In genomic region chr14:51653855-51654548, GRCh38 we compare ENCODE assay signal across 11 cellular contexts. TPM values are rescaled to one million over a fixed set of nuclear protein-coding genes. Genes with fewer than 3 reads are reported as not detected.
DNase-seq lines count a peak whose midpoint lies in the region; ATAC-seq and TF ChIP-seq lines count a peak whose summit lies in the region.
"Had no signal": no experiment of that assay in that cellular context is flagged by ENCODE, and none has a peak within 500 bp of the region (broad histone marks: within the 10 kb centered on the region; RNA-seq: fewer than 3 reads in every experiment).

No MANE protein-coding gene starts in this region.

- DNase-seq in GM23248 (peak; percentile 52), RWPE2 (ENCODE audit: low spot score) (no peak), fibroblast of mammary gland (ENCODE audit: low read depth) (peak; percentile 45), sigmoid colon (no peak), amygdala (lab: John Stamatoyannopoulos, UW) (no peak)
- no peak for DNase-seq in T-helper 2 cell treated with Interferon-gamma antibody and Interleukin-4, amounts not matched to agents 5 μg/mL and 100 μg/mL, for 36 hours (ENCODE audit: low spot score)
- DNase-seq in stimulated activated CD4-positive, alpha-beta T cell treated with anti-CD3 and anti-CD28 coated beads, Interleukin-1b, Interleukin-23, amount 100 ng/mL, for 48 hours, result no peak
- DNase-seq: activated CD4-positive, alpha-beta T cell treated with anti-CD3 and anti-CD28 coated beads for 4 hours; NCI-H82 had no signal

- no peak for TF ChIP-seq EP300 in sigmoid colon (IDR thresholded peaks at IDR 0.05)

- H3K36me3 Mint-ChIP-seq in T-helper 2 cell treated with Interferon-gamma antibody and Interleukin-4, amounts not matched to agents 5 μg/mL and 100 μg/mL, for 36 hours (ENCODE audit: low read depth), result no peaks in the 10 kb centered on the region

- peak overlapping the region; percentile 85 for H3K4me2 ChIP-seq in GM23248 (ENCODE audit: unreplicated experiment)

- H3K27me3 Mint-ChIP-seq in T-helper 2 cell treated with Interferon-gamma antibody and Interleukin-4, amounts not matched to agents 5 μg/mL and 100 μg/mL, for 36 hours (ENCODE audit: low read depth), result no peaks in the 10 kb centered on the region

- H3K79me2 ChIP-seq in GM23248 (ENCODE audit: insufficient read depth), result peaks cover 96% of the 10 kb centered on the region

- H3K4me1 ChIP-seq in GM23248 (ENCODE audit: insufficient read depth) (peaks cover 36% of the 10 kb centered on the region), RWPE2 (ENCODE audit: insufficient read depth, poor library complexity, severe bottlenecking) (peaks cover 62% of the 10 kb centered on the region), sigmoid colon (peaks cover 0 to 60% (median 32%) of the 10 kb centered on the region in 4 donors)

- H3K36me3 ChIP-seq in GM23248 (ENCODE audit: low read depth), result peaks cover 61% of the 10 kb centered on the region
- peaks cover 49% of the 10 kb centered on the region for H3K36me3 ChIP-seq in RWPE2 (ENCODE audit: low read depth)
- no peaks in the 10 kb centered on the region for H3K36me3 ChIP-seq in sigmoid colon

- no peak overlapping the region for H2AFZ ChIP-seq in GM23248

- in situ Hi-C loops in GM23248 (cut with MboI), result loop anchor here (10.0 kb wide), 1 partner anchor 369 kb away; no protein-coding TSS in a partner anchor

- H3K27me3 ChIP-seq in GM23248 (replicated peaks; ENCODE audit: insufficient read depth), result no peaks in the 10 kb centered on the region
- no peaks in the 10 kb centered on the region for H3K27me3 ChIP-seq in RWPE2 (ENCODE audit: insufficient read depth, poor library complexity, severe bottlenecking)
- no peaks in the 10 kb centered on the region for H3K27me3 ChIP-seq in sigmoid colon

- peaks cover 27% of the 10 kb centered on the region for H3K4me1 Mint-ChIP-seq in T-helper 2 cell treated with Interferon-gamma antibody and Interleukin-4, amounts not matched to agents 5 μg/mL and 100 μg/mL, for 36 hours (ENCODE audit: low read depth)

- intact Hi-C loops in sigmoid colon (cut with DNase I), result loop anchor here (2.0 to 5.0 kb wide), 6 partner anchors 112 to 692 kb away; partner anchors contain the start of gene TMX1

- no peaks in the 10 kb centered on the region for H3K9me3 ChIP-seq in GM23248 (ENCODE audit: low read depth)
- H3K9me3 ChIP-seq in RWPE2 (ENCODE audit: severe bottlenecking), result no peaks in the 10 kb centered on the region
- H3K9me3 ChIP-seq in sigmoid colon, result no peaks in the 10 kb centered on the region

- H3K9me2 ChIP-seq in GM23248 (ENCODE audit: insufficient read depth), result no peaks in the 10 kb centered on the region

- no peak for TF ChIP-seq CTCF in RWPE2 (IDR thresholded peaks at IDR 0.05; ENCODE audit: poor library complexity, severe bottlenecking)
- no peak for TF ChIP-seq CTCF in fibroblast of mammary gland (conservative IDR thresholded peaks at IDR 0.05; ENCODE audit: control insufficient read depth, insufficient read depth, low read depth, low read length)
- TF ChIP-seq CTCF in sigmoid colon (IDR thresholded peaks at IDR 0.05), result no peak

- TF ChIP-seq POLR2A in sigmoid colon (IDR thresholded peaks at IDR 0.05), result no peak

- H3K27ac ChIP-seq in GM23248 (peak overlapping the region; percentile 97), RWPE2 (ENCODE audit: poor library complexity, severe bottlenecking) (peak overlapping the region; percentile 90), sigmoid colon (peak overlapping the region; percentile 92 to 99 (median 96))

- no peaks in the 10 kb centered on the region for H3K9me3 Mint-ChIP-seq in T-helper 2 cell treated with Interferon-gamma antibody and Interleukin-4, amounts not matched to agents 5 μg/mL and 100 μg/mL, for 36 hours
- H3K9me3 Mint-ChIP-seq: dendritic cell treated with granulocyte-macrophage colony-stimulating factor and Interleukin-4, amounts not matched to agents 40 ng/mL and 50 ng/mL, for 4 days had no signal

- H4K20me1 ChIP-seq in GM23248 (ENCODE audit: insufficient read depth), result peaks cover 21% of the 10 kb centered on the region

- H3F3A ChIP-seq in GM23248 (ENCODE audit: insufficient read depth), result peaks cover 74% of the 10 kb centered on the region

- H3K4me3 ChIP-seq in GM23248, result peak overlapping the region; percentile 97
- H3K4me3 ChIP-seq in RWPE2 (ENCODE audit: severe bottlenecking), result peak overlapping the region; percentile 90
- H3K4me3 ChIP-seq in fibroblast of mammary gland (ENCODE audit: control insufficient read depth, low read depth, low read length), result peak overlapping the region; percentile 79
- peak overlapping the region in 3 of 4 donors; percentile 85 to 96 (median 92) for H3K4me3 ChIP-seq in sigmoid colon

- no peak overlapping the region for H3K4me3 Mint-ChIP-seq in T-helper 2 cell treated with Interferon-gamma antibody and Interleukin-4, amounts not matched to agents 5 μg/mL and 100 μg/mL, for 36 hours
- H3K4me3 Mint-ChIP-seq: dendritic cell treated with granulocyte-macrophage colony-stimulating factor and Interleukin-4, amounts not matched to agents 40 ng/mL and 50 ng/mL, for 4 days had no signal

- WGBS in GM23248 (ENCODE audit: low coverage in 1 of 2, low lambda C conversion rate in 2 of 2, missing lambda C conversion rate in 2 of 2), 2 experiments, result 0 to 3% methylated on average over 5 of the region's 5 CpGs
- WGBS in sigmoid colon, 2 donors, result 79 to 80% methylated on average over 5 of the region's 5 CpGs

- peak overlapping the region; percentile 99 for H3K9ac ChIP-seq in GM23248

- H3K27ac Mint-ChIP-seq in T-helper 2 cell treated with Interferon-gamma antibody and Interleukin-4, amounts not matched to agents 5 μg/mL and 100 μg/mL, for 36 hours, result no peak overlapping the region
- H3K27ac Mint-ChIP-seq: dendritic cell treated with granulocyte-macrophage colony-stimulating factor and Interleukin-4, amounts not matched to agents 40 ng/mL and 50 ng/mL, for 4 days had no signal

- ATAC-seq in RWPE2 (ENCODE audit: low read depth), result no peak
- ATAC-seq in HG03045 (IDR thresholded peaks at IDR 0.05; ENCODE audit: unreplicated experiment), result no peak

RNA-seq across cellular contexts. Expression of gene FRMD6, which starts 2.3 kb away (rescaled TPM):
- total RNA-seq in GM23248 (2014; rRNA removed; shearing (Covaris generic)), result 795 and 861 TPM in 2 replicates
- polyA plus RNA-seq in GM23248 (2016; fragmentation: Nextera tagmentation; extraction: Ambion mirVana) (550 and 553 TPM in 2 replicates), sigmoid colon (1 to 10 TPM; 1.6 to 6.6 (median 4.0) TPM)
- 10 to 100 TPM; 38.3 to 85.6 (median 49.6) TPM for total RNA-seq in sigmoid colon

Comparison
In these comparisons a context has a peak if more than half of its experiments do, and no peak if none do; other contexts are left out.
1. DNase-seq: peak in GM23248 (single experiment) and fibroblast of mammary gland (single experiment); none in RWPE2 (single experiment), sigmoid colon (single experiment), T-helper 2 cell treated with Interferon-gamma antibody and Interleukin-4, amounts not matched to agents 5 μg/mL and 100 μg/mL, for 36 hours (single experiment), amygdala (0 of 56) and stimulated activated CD4-positive, alpha-beta T cell treated with anti-CD3 and anti-CD28 coated beads, Interleukin-1b, Interleukin-23, amount 100 ng/mL, for 48 hours (single experiment).
2. Peak in every context shown above with its lines, with median percentiles within 50 percentile points of each other: H3K27ac ChIP-seq and H3K4me3 ChIP-seq.